ENCODE assay signal across 19 cellular contexts in the genomic region with DNA sequence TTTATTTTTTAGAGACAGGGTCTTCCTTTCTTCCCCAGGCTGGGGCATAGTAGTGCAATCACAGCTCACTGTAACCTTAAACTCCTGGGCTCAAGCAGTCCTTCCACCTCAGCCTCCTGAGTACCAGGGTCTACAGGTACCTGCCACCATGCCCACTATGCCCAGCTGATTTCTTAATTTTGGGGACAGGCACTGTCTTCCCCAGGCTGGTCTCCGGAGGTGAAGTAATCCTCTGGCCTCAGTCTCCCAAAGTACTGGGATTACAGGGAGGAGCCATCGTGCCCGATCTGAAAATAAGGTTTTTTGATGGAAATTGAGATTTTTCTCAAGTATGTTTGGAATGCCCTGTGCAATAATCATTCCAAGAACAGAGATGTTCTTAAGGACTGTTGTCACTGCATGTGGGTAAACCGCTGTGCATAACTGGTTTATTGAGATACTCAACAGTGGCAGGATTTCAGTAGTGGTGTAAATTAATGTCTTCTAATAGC. TPM values are rescaled to one million over a fixed set of nuclear protein-coding genes. Genes with fewer than 3 reads are reported as not detected.
DNase-seq lines count a peak whose midpoint lies in the region; ATAC-seq, FAIRE-seq and TF ChIP-seq lines count a peak whose summit lies in the region.
"Had no signal": no experiment of that assay in that cellular context is flagged by ENCODE, and none has a peak within 500 bp of the region (broad histone marks: within the 10 kb centered on the region; RNA-seq: fewer than 3 reads in every experiment).

No MANE protein-coding gene starts in this region.

- peak overlapping the region; percentile 13; the same call in 1 of the 2 replicates for H3K27ac ChIP-seq in RWPE1
- peak overlapping the region in 1 of 2 donors; percentile 10 for H3K27ac ChIP-seq in kidney (ENCODE audit: low read depth in 2 of 2, low read length in 2 of 2)
- H3K27ac ChIP-seq: gastrocnemius medialis, Peyer's patch, VCaP had no signal

- CTCF ChIA-PET in RWPE1 (lab: Yijun Ruan, JAX): no interaction called here

- H3K9ac ChIP-seq in kidney (ENCODE audit: low read length in 2 of 2): no peak overlapping the region

- H3K27ac Mint-ChIP-seq in activated T-cell treated with anti-CD3 and anti-CD28 coated beads, Interleukin-2, amount 50 U/mL, for 24 hours: peak overlapping the region; percentile 14
- H3K27ac Mint-ChIP-seq: activated naive CD4-positive, alpha-beta T cell treated with anti-CD3 and anti-CD28 coated beads, Interleukin-2, amount 10 ng/mL, durations not matched to agents 7 days and 5 days had no signal

- no peak for TF ChIP-seq CTCF in RWPE1 (conservative IDR thresholded peaks at IDR 0.05; ENCODE audit: low read depth)
- TF ChIP-seq CTCF in kidney (IDR thresholded peaks at IDR 0.05; ENCODE audit: borderline replicate concordance, extremely low read depth, insufficient read depth): no peak

- FAIRE-seq in kidney (lab: Jason Lieb, UNC): no peak

- H3K36me3 Mint-ChIP-seq in activated T-cell treated with anti-CD3 and anti-CD28 coated beads, Interleukin-2, amount 50 U/mL, for 24 hours (ENCODE audit: low read depth): peaks cover 86% of the 10 kb centered on the region

- ATAC-seq in GM18907 (IDR thresholded peaks at IDR 0.05; ENCODE audit: unreplicated experiment): peak; percentile 5
- ATAC-seq: gastrocnemius medialis had no signal

- peak; percentile 29 for TF ChIP-seq POLR2A in erythroblast (IDR thresholded peaks at IDR 0.05; ENCODE audit: low read length)

- no peaks in the 10 kb centered on the region for H3K27me3 Mint-ChIP-seq in activated T-cell treated with anti-CD3 and anti-CD28 coated beads, Interleukin-2, amount 50 U/mL, for 24 hours
- H3K27me3 Mint-ChIP-seq: activated naive CD4-positive, alpha-beta T cell treated with anti-CD3 and anti-CD28 coated beads, Interleukin-2, amount 10 ng/mL, durations not matched to agents 7 days and 5 days; brain; CD4-positive, CD25-positive, alpha-beta regulatory T cell had no signal

- H3K36me3 ChIP-seq in kidney (ENCODE audit: control insufficient read depth in 1 of 2, insufficient read depth in 2 of 2, low read length in 2 of 2): peaks cover 27 to 28% of the 10 kb centered on the region in 2 donors

- peaks cover 33% of the 10 kb centered on the region for H3K4me1 Mint-ChIP-seq in activated T-cell treated with anti-CD3 and anti-CD28 coated beads, Interleukin-2, amount 50 U/mL, for 24 hours (ENCODE audit: low read depth)

- no peaks in the 10 kb centered on the region for H3K9me3 ChIP-seq in kidney (ENCODE audit: control insufficient read depth in 1 of 2, low read length in 2 of 2)
- H3K9me3 ChIP-seq: gastrocnemius medialis, Peyer's patch had no signal

- intact Hi-C loops in kidney (cut with DNase I): no loop called here

- H3K4me1 ChIP-seq in kidney (ENCODE audit: control insufficient read depth in 1 of 2, insufficient read depth in 1 of 2, low read depth in 1 of 2, low read length in 2 of 2): peaks cover 2 to 5% of the 10 kb centered on the region in 2 donors

- no peak overlapping the region for H3K4me3 ChIP-seq in kidney (ENCODE audit: low read length in 2 of 2)
- H3K4me3 ChIP-seq: gastrocnemius medialis, Peyer's patch had no signal

- no peaks in the 10 kb centered on the region for H3K9me3 Mint-ChIP-seq in activated T-cell treated with anti-CD3 and anti-CD28 coated beads, Interleukin-2, amount 50 U/mL, for 24 hours
- H3K9me3 Mint-ChIP-seq: activated naive CD4-positive, alpha-beta T cell treated with anti-CD3 and anti-CD28 coated beads, Interleukin-2, amount 10 ng/mL, durations not matched to agents 7 days and 5 days; brain had no signal

- DNase-seq in activated T-cell treated with anti-CD3 and anti-CD28 coated beads, Interleukin-2, amount 50 U/mL, for 24 hours: peak; percentile 46
- no peak for DNase-seq in activated T-cell treated with anti-CD3 and anti-CD28 coated beads, Interleukin-2, amount 50 U/mL, for 1 hour
- DNase-seq in RWPE1 (ENCODE audit: low spot score) (no peak), erythroblast (lab: John Stamatoyannopoulos, UW) (no peak), kidney (no peak), DMS79 (lab: John Stamatoyannopoulos, UW) (no peak), NCI-H748 (lab: John Stamatoyannopoulos, UW; ENCODE audit: unreplicated experiment) (no peak)
- DNase-seq: activated naive CD4-positive, alpha-beta T cell treated with anti-CD3 and anti-CD28 coated beads, Interleukin-2, amount 10 ng/mL, durations not matched to agents 7 days and 5 days; CD4-positive, CD25-positive, alpha-beta regulatory T cell; gastrocnemius medialis; KBM-7; left colon; NCI-H1105; NCI-H774; Peyer's patch; stimulated activated CD4-positive, alpha-beta T cell treated with anti-CD3 and anti-CD28 coated beads, Interleukin-12 subunit alpha, Interleukin-12 subunit beta, amount 100 ng/mL, for 4 hours had no signal

- no peak overlapping the region for H3K4me3 Mint-ChIP-seq in activated T-cell treated with anti-CD3 and anti-CD28 coated beads, Interleukin-2, amount 50 U/mL, for 24 hours
- H3K4me3 Mint-ChIP-seq: activated naive CD4-positive, alpha-beta T cell treated with anti-CD3 and anti-CD28 coated beads, Interleukin-2, amount 10 ng/mL, durations not matched to agents 7 days and 5 days; brain; CD4-positive, CD25-positive, alpha-beta regulatory T cell had no signal

- POLR2A ChIA-PET in RWPE1 (lab: Yijun Ruan, JAX; ENCODE audit: low non-redundant PET): no interaction called here

RNA-seq across cellular contexts. Expression of gene MSH4, which starts 0.9 kb away (rescaled TPM):
- total RNA-seq in kidney: 0.41 TPM
- polyA plus RNA-seq in kidney (ENCODE audit: insufficient read depth, low read depth, low replicate concordance): not detected
- polyA plus RNA-seq: CD4-positive, CD25-positive, alpha-beta regulatory T cell had no signal

RNA-seq across cellular contexts. Expression of gene RABGGTB, which starts 9.7 kb away (rescaled TPM):
- 60.2 TPM for total RNA-seq in kidney
- polyA plus RNA-seq in kidney (ENCODE audit: insufficient read depth, low read depth, low replicate concordance): 86.7 TPM
